Comparison of ENCODE assay signal across 8 cellular contexts in genomic region chr6:106525111-106525884, GRCh38.
A peak's percentile ranks its signal among the peaks of the same experiment; 100 is the strongest.
DNase-seq lines count a peak whose midpoint lies in the region; ATAC-seq and TF ChIP-seq lines count a peak whose summit lies in the region.

No MANE protein-coding gene starts in this region.

- H3K27me3 ChIP-seq in SK-N-SH (ENCODE audit: insufficient read depth) = no peaks in the 10 kb centered on the region
- H3K27me3 ChIP-seq in mononuclear cell (ENCODE audit: insufficient read depth, low read length) = no peaks in the 10 kb centered on the region
- H3K27me3 ChIP-seq in smooth muscle cell (ENCODE audit: low read depth) = no peaks in the 10 kb centered on the region

- CTCF ChIA-PET in SK-N-SH (lab: Yijun Ruan, JAX) (no interaction called here), RWPE1 (lab: Yijun Ruan, JAX) (interaction anchor here (0.8 to 1.0 kb wide), 2 partner anchors 13 to 22 kb away, joined by 3 to 4 read pairs; no protein-coding TSS in a partner anchor)

- H3K9me2 ChIP-seq in SK-N-SH = no peaks in the 10 kb centered on the region

- DNase-seq in SK-N-SH = no peak
- DNase-seq in RWPE1 (ENCODE audit: low spot score) = no peak
- DNase-seq in NOMO-1 treated with dmso at 0.1 percent for 144 hours (lab: John Stamatoyannopoulos, UW; ENCODE audit: unreplicated experiment) = no peak
- no peak for DNase-seq in NCI-H2227 treated with DMSO at 0.1 percent for 48 hours (lab: John Stamatoyannopoulos, UW)
- DNase-seq in smooth muscle cell (lab: John Stamatoyannopoulos, UW; ENCODE audit: unreplicated experiment) = no peak

- H3K79me2 ChIP-seq in SK-N-SH (ENCODE audit: insufficient read depth) (peaks cover 74% of the 10 kb centered on the region), smooth muscle cell (ENCODE audit: low read depth) (no peaks in the 10 kb centered on the region)

- WGBS in SK-N-SH (ENCODE audit: low lambda C conversion rate) = 19% methylated on average over 7 of the region's 7 CpGs
- 73% methylated on average over 7 of the region's 7 CpGs for WGBS in smooth muscle cell (ENCODE audit: low lambda C conversion rate)

- peaks cover 7 to 54% of the 10 kb centered on the region in 2 experiments for H3K36me3 ChIP-seq in SK-N-SH (replicated peaks in 1 of 2; ENCODE audit: control insufficient read depth in 1 of 2, insufficient read depth in 2 of 2, low read length in 1 of 2)
- no peaks in the 10 kb centered on the region for H3K36me3 ChIP-seq in smooth muscle cell (ENCODE audit: low read depth)

- H4K20me1 ChIP-seq in SK-N-SH (ENCODE audit: insufficient read depth) (no peaks in the 10 kb centered on the region), smooth muscle cell (ENCODE audit: low read depth) (no peaks in the 10 kb centered on the region)

- TF ChIP-seq EP300 in SK-N-SH (IDR thresholded peaks at IDR 0.05; ENCODE audit: borderline replicate concordance in 1 of 2, low read depth in 1 of 2, low read length in 1 of 2) = no peak

- H3K4me2 ChIP-seq in SK-N-SH (peak overlapping the region; percentile 61), smooth muscle cell (no peak overlapping the region)

- H3F3A ChIP-seq in SK-N-SH (replicated peaks; ENCODE audit: insufficient read depth) = peaks cover 54% of the 10 kb centered on the region
- no peaks in the 10 kb centered on the region for H3F3A ChIP-seq in smooth muscle cell (ENCODE audit: low read depth)

- TF ChIP-seq CTCF in SK-N-SH (IDR thresholded peaks at IDR 0.05) = no peak
- no peak for TF ChIP-seq CTCF in RWPE1 (conservative IDR thresholded peaks at IDR 0.05; ENCODE audit: low read depth)
- no peak for TF ChIP-seq CTCF in smooth muscle cell (IDR thresholded peaks at IDR 0.05; ENCODE audit: borderline replicate concordance, insufficient read depth, poor library complexity, severe bottlenecking)

- H3K4me1 ChIP-seq in SK-N-SH (ENCODE audit: control insufficient read depth in 1 of 2, insufficient read depth in 2 of 2, low read depth in 1 of 2, low read length in 1 of 2) (peaks cover 0 to 42% of the 10 kb centered on the region in 2 experiments; a peak in 3 of 4 replicates), mononuclear cell (ENCODE audit: insufficient read depth, low read length) (peaks cover 50% of the 10 kb centered on the region), smooth muscle cell (ENCODE audit: low read depth) (peaks cover 5% of the 10 kb centered on the region)

- no peak for TF ChIP-seq RAD21 in SK-N-SH (IDR thresholded peaks at IDR 0.05; ENCODE audit: low read length)

- H2AFZ ChIP-seq in SK-N-SH (ENCODE audit: low read depth) (peak overlapping the region; percentile 64; the same call in 1 of the 2 replicates), smooth muscle cell (ENCODE audit: low read depth) (no peak overlapping the region)

- H3K27ac ChIP-seq in SK-N-SH (ENCODE audit: low read depth in 2 of 2, low read length in 1 of 2) = peak overlapping the region; percentile 81 to 100
- no peak overlapping the region for H3K27ac ChIP-seq in RWPE1
- no peak overlapping the region for H3K27ac ChIP-seq in smooth muscle cell (ENCODE audit: low read depth)

- H3K4me3 ChIP-seq in SK-N-SH (ENCODE audit: low read depth in 2 of 2, low read length in 1 of 2) = peak overlapping the region; percentile 27 to 39; a peak in 3 of 4 replicates
- peak overlapping the region; percentile 1 for H3K4me3 ChIP-seq in mononuclear cell (ENCODE audit: low read length)
- H3K4me3 ChIP-seq in smooth muscle cell = no peak overlapping the region

- ATAC-seq in GM18909 (IDR thresholded peaks at IDR 0.05; ENCODE audit: poor library complexity, unreplicated experiment) (peak; percentile 52), HG02884 (IDR thresholded peaks at IDR 0.05; ENCODE audit: unreplicated experiment) (peak; percentile 40)

- H3K9me3 ChIP-seq in SK-N-SH = no peaks in the 10 kb centered on the region
- no peaks in the 10 kb centered on the region for H3K9me3 ChIP-seq in mononuclear cell (ENCODE audit: low read depth, low read length)
- H3K9me3 ChIP-seq in smooth muscle cell (replicated peaks; ENCODE audit: low read depth) = no peaks in the 10 kb centered on the region

- POLR2A ChIA-PET in SK-N-SH (lab: Yijun Ruan, JAX) (no interaction called here), RWPE1 (lab: Yijun Ruan, JAX; ENCODE audit: low non-redundant PET) (no interaction called here)

- H3K9ac ChIP-seq in SK-N-SH (peak overlapping the region; percentile 56), smooth muscle cell (ENCODE audit: low read depth) (no peak overlapping the region)

TF ChIP-seq in SK-N-SH, 30 proteins besides CTCF, POLR2A, EP300 and RAD21:
- peak; percentile 17; the same call in 1 of the 2 replicates for TF ChIP-seq JUND (IDR thresholded peaks at IDR 0.05)
- no peak for TF ChIP-seq POLR2AphosphoS5 (IDR thresholded peaks at IDR 0.05; ENCODE audit: low read depth, low read length)
- TF ChIP-seq TCF12 (IDR thresholded peaks at IDR 0.05) = peak; percentile 20; the same call in 1 of the 2 replicates
- peak; percentile 33 for TF ChIP-seq PBX3 (IDR thresholded peaks at IDR 0.05)

Comparison
In these comparisons a context has a peak if more than half of its experiments do, and no peak if none do; other contexts are left out.
1. H3K27ac ChIP-seq: peak in SK-N-SH (2 of 2); none in RWPE1 (single experiment) and smooth muscle cell (single experiment).